1 cellular context compared by ENCODE assay signal in genomic region chr9:134476942-134477335, GRCh38.
A peak's percentile ranks its signal among the peaks of the same experiment; 100 is the strongest.
TF ChIP-seq lines count a peak whose summit lies in the region.

No MANE protein-coding gene starts in this region.

TF ChIP-seq in HCT116, 20 proteins besides CTCF, POLR2A, EP300 and RAD21 (continued from another document):
- no peak for TF ChIP-seq MAX (IDR thresholded peaks at IDR 0.05)
- no peak for TF ChIP-seq FOSL1 (IDR thresholded peaks at IDR 0.05; ENCODE audit: low read depth)
- TF ChIP-seq ELF1 (IDR thresholded peaks at IDR 0.05; ENCODE audit: borderline replicate concordance, low read depth), result no peak
- 0 out of 2 replicates have a peak, but pooled peaks have one; percentile 23 for TF ChIP-seq ZFX (IDR thresholded peaks at IDR 0.05)
- TF ChIP-seq ZNF274 (IDR thresholded peaks at IDR 0.05; ENCODE audit: low read depth, low read length), result no peak
- TF ChIP-seq CEBPB (IDR thresholded peaks at IDR 0.05; ENCODE audit: low read depth), result no peak
